ENCODE assay signal across 21 cellular contexts in genomic region chr11:74839445-74839844, GRCh38.
DNase-seq lines count a peak whose midpoint lies in the region; ATAC-seq and TF ChIP-seq lines count a peak whose summit lies in the region.
"Had no signal": no experiment of that assay in that cellular context is flagged by ENCODE, and none has a peak within 500 bp of the region (broad histone marks: within the 10 kb centered on the region; RNA-seq: fewer than 3 reads in every experiment).

No MANE protein-coding gene starts in this region.

- ATAC-seq in central memory CD8-positive, alpha-beta T cell (replicated peaks; ENCODE audit: extremely low read depth, poor library complexity, severe bottlenecking): no peak
- no peak for ATAC-seq in naive thymus-derived CD8-positive, alpha-beta T cell
- ATAC-seq: A549, Right ventricle myocardium inferior had no signal

- CTCF ChIA-PET in CD4-positive, alpha-beta memory T cell (lab: Charles Lee; ENCODE audit: partially characterized antibody): no interaction called here
- CTCF ChIA-PET in HEK293T (lab: Yijun Ruan, JAX): interaction anchor here (1.4 kb wide), 1 partner anchor 137 kb away, joined by 3 read pairs; no protein-coding TSS in a partner anchor
- CTCF ChIA-PET in GM10248 (lab: Yijun Ruan, JAX): interaction anchor here (0.9 to 2.1 kb wide), 5 partner anchors 12 to 386 kb away, joined by 3 to 5 read pairs (median 3); no protein-coding TSS in a partner anchor

- no peak for DNase-seq in CD4-positive, alpha-beta memory T cell
- DNase-seq in KBM-7 (peak; percentile 18), HEK293T (ENCODE audit: extremely low spot score) (no peak), SIG-M5 (lab: John Stamatoyannopoulos, UW) (no peak), GM10248 (ENCODE audit: extremely low spot score) (no peak)
- no peak for DNase-seq in central memory CD8-positive, alpha-beta T cell (ENCODE audit: low spot score in 2 of 2)
- DNase-seq in naive thymus-derived CD8-positive, alpha-beta T cell: no peak
- DNase-seq: BE2C, Calu3, DMS153, HCEC 1CT, Karpas-422, NCI-H1417, NCI-H1694 treated with DMSO at 0.1 percent for 48 hours, NCI-H2081 treated with DMSO at 0.1 percent for 48 hours, NCI-H2171 treated with DMSO at 0.1 percent for 48 hours, NCI-H524 treated with DMSO at 0.1 percent for 48 hours had no signal

- H3K4me3 ChIP-seq in CD4-positive, alpha-beta memory T cell (ENCODE audit: low read length in 2 of 2): no peak overlapping the region
- H3K4me3 ChIP-seq: A549, GM23248 had no signal

- no peaks in the 10 kb centered on the region for H3K27me3 Mint-ChIP-seq in CD4-positive, alpha-beta memory T cell
- no peaks in the 10 kb centered on the region for H3K27me3 Mint-ChIP-seq in central memory CD8-positive, alpha-beta T cell
- no peaks in the 10 kb centered on the region for H3K27me3 Mint-ChIP-seq in naive thymus-derived CD8-positive, alpha-beta T cell
- H3K27me3 Mint-ChIP-seq: IgD-negative memory B cell had no signal

- no peak overlapping the region for H3K27ac ChIP-seq in CD4-positive, alpha-beta memory T cell (ENCODE audit: low read depth, low read length)
- H3K27ac ChIP-seq: A549, GM23248 had no signal

- no peaks in the 10 kb centered on the region for H3K4me1 ChIP-seq in CD4-positive, alpha-beta memory T cell (ENCODE audit: insufficient read depth, low read length)
- H3K4me1 ChIP-seq: A549, BE2C had no signal

- H3K27me3 ChIP-seq in CD4-positive, alpha-beta memory T cell (ENCODE audit: insufficient read depth, low read length): no peaks in the 10 kb centered on the region
- H3K27me3 ChIP-seq: BE2C had no signal

- intact Hi-C loops in CD4-positive, alpha-beta memory T cell (cut with micrococcal nuclease): no loop called here

- no peaks in the 10 kb centered on the region for H3K9me3 ChIP-seq in CD4-positive, alpha-beta memory T cell (ENCODE audit: control insufficient read depth in 1 of 2, low read length in 2 of 2)
- H3K9me3 ChIP-seq: A549, BE2C had no signal

- peaks cover 75 to 79% of the 10 kb centered on the region in 2 donors for H3K36me3 Mint-ChIP-seq in CD4-positive, alpha-beta memory T cell
- peaks cover 34% of the 10 kb centered on the region for H3K36me3 Mint-ChIP-seq in central memory CD8-positive, alpha-beta T cell (ENCODE audit: insufficient read depth)
- peaks cover 16 to 85% (median 26%) of the 10 kb centered on the region in 3 donors for H3K36me3 Mint-ChIP-seq in naive thymus-derived CD8-positive, alpha-beta T cell

- POLR2A ChIA-PET in CD4-positive, alpha-beta memory T cell (lab: Charles Lee; ENCODE audit: partially characterized antibody): no interaction called here
- POLR2A ChIA-PET in naive thymus-derived CD8-positive, alpha-beta T cell (lab: Charles Lee): no interaction called here
- POLR2A ChIA-PET in HEK293T (lab: Yijun Ruan, JAX): no interaction called here
- POLR2A ChIA-PET in GM10248 (lab: Yijun Ruan, JAX): no interaction called here

- TF ChIP-seq CTCF in GM10248 (IDR thresholded peaks at IDR 0.05; ENCODE audit: control extremely low read depth, extremely low read depth, low read depth, missing control alignments): no peak

- H3K4me3 Mint-ChIP-seq in CD4-positive, alpha-beta memory T cell: no peak overlapping the region
- H3K4me3 Mint-ChIP-seq in central memory CD8-positive, alpha-beta T cell: no peak overlapping the region
- no peak overlapping the region for H3K4me3 Mint-ChIP-seq in naive thymus-derived CD8-positive, alpha-beta T cell

- in situ Hi-C loops in KBM-7 (cut with MboI; ENCODE audit: low pct_unique_long_range_greater_than_20kb, low sequenced_read_pairs): no loop called here

- H3K4me1 Mint-ChIP-seq in CD4-positive, alpha-beta memory T cell: peaks cover 0 to 5% (median under 1%) of the 10 kb centered on the region in 4 donors
- H3K4me1 Mint-ChIP-seq in central memory CD8-positive, alpha-beta T cell: peaks cover 29% of the 10 kb centered on the region
- H3K4me1 Mint-ChIP-seq in naive thymus-derived CD8-positive, alpha-beta T cell: peaks cover 0 to 6% (median 0%) of the 10 kb centered on the region in 4 donors

- no peaks in the 10 kb centered on the region for H3K9me3 Mint-ChIP-seq in CD4-positive, alpha-beta memory T cell
- H3K9me3 Mint-ChIP-seq in central memory CD8-positive, alpha-beta T cell: no peaks in the 10 kb centered on the region
- no peaks in the 10 kb centered on the region for H3K9me3 Mint-ChIP-seq in naive thymus-derived CD8-positive, alpha-beta T cell
- H3K9me3 Mint-ChIP-seq: IgD-negative memory B cell had no signal

- H3K36me3 ChIP-seq in CD4-positive, alpha-beta memory T cell (ENCODE audit: insufficient read depth, low read length): peaks cover 43% of the 10 kb centered on the region

- peak overlapping the region in 5 of 7 donors; percentile 31 to 56 (median 47) for H3K27ac Mint-ChIP-seq in CD4-positive, alpha-beta memory T cell
- H3K27ac Mint-ChIP-seq in central memory CD8-positive, alpha-beta T cell (ENCODE audit: low read depth): peak overlapping the region; percentile 45
- peak overlapping the region in 7 of 10 donors; percentile 17 to 71 (median 53) for H3K27ac Mint-ChIP-seq in naive thymus-derived CD8-positive, alpha-beta T cell

TF ChIP-seq in HEK293T, 16 proteins besides CTCF, POLR2A, EP300 and RAD21:
- TF ChIP-seq TARDBP (IDR thresholded peaks at IDR 0.05): no peak
- TF ChIP-seq CTBP1 (IDR thresholded peaks at IDR 0.05; ENCODE audit: borderline replicate concordance): no peak
- TF ChIP-seq FOXK2 (IDR thresholded peaks at IDR 0.05): no peak
- no peak for TF ChIP-seq L3MBTL2 (conservative IDR thresholded peaks at IDR 0.05)
- no peak for TF ChIP-seq FOXA1 (IDR thresholded peaks at IDR 0.05)
- TF ChIP-seq ELF4 (IDR thresholded peaks at IDR 0.05): no peak
- no peak for TF ChIP-seq LEF1 (IDR thresholded peaks at IDR 0.05; ENCODE audit: borderline replicate concordance)
- no peak for TF ChIP-seq ARNT (IDR thresholded peaks at IDR 0.05)
- TF ChIP-seq FOXM1 (IDR thresholded peaks at IDR 0.05; ENCODE audit: borderline replicate concordance): no peak
- no peak for TF ChIP-seq BHLHE40 (IDR thresholded peaks at IDR 0.05; ENCODE audit: borderline replicate concordance)
- no peak for TF ChIP-seq HDGF (IDR thresholded peaks at IDR 0.05; ENCODE audit: borderline replicate concordance)
- TF ChIP-seq PKNOX1 (IDR thresholded peaks at IDR 0.05): no peak
- no peak for TF ChIP-seq SUZ12 (IDR thresholded peaks at IDR 0.05)
- no peak for TF ChIP-seq NFRKB (IDR thresholded peaks at IDR 0.05)
- no peak for TF ChIP-seq ZNF384 (IDR thresholded peaks at IDR 0.05)
